1 cellular context compared by ENCODE assay signal in the genomic region with DNA sequence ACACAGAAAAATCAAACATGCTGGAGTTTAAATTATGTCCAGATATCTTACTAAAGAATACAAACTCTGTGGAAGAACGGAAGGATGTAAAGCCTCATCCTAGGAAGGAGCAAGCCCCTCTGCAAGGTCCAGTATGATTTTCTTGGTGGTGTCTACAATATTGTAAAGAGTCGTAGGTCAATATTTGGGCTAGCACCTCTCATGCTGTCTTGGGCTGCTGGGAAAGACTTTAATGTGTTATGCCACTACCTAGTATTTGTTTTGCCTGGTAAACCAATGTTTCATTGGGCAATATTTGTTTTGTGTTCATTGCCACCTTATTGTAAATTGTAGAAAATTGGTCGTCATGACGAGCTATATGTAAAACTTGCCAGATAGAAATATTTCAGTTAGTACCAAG.
TF ChIP-seq lines count a peak whose summit lies in the region.

No MANE protein-coding gene starts in this region.

TF ChIP-seq in liver, 16 proteins besides CTCF, POLR2A, EP300 and RAD21 (continued from another document):
- TF ChIP-seq, protein P1, sequence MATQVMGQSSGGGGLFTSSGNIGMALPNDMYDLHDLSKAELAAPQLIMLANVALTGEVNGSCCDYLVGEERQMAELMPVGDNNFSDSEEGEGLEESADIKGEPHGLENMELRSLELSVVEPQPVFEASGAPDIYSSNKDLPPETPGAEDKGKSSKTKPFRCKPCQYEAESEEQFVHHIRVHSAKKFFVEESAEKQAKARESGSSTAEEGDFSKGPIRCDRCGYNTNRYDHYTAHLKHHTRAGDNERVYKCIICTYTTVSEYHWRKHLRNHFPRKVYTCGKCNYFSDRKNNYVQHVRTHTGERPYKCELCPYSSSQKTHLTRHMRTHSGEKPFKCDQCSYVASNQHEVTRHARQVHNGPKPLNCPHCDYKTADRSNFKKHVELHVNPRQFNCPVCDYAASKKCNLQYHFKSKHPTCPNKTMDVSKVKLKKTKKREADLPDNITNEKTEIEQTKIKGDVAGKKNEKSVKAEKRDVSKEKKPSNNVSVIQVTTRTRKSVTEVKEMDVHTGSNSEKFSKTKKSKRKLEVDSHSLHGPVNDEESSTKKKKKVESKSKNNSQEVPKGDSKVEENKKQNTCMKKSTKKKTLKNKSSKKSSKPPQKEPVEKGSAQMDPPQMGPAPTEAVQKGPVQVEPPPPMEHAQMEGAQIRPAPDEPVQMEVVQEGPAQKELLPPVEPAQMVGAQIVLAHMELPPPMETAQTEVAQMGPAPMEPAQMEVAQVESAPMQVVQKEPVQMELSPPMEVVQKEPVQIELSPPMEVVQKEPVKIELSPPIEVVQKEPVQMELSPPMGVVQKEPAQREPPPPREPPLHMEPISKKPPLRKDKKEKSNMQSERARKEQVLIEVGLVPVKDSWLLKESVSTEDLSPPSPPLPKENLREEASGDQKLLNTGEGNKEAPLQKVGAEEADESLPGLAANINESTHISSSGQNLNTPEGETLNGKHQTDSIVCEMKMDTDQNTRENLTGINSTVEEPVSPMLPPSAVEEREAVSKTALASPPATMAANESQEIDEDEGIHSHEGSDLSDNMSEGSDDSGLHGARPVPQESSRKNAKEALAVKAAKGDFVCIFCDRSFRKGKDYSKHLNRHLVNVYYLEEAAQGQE (IDR thresholded peaks at IDR 0.05): no peak
- peak in 1 of 2 donors; percentile 47 for TF ChIP-seq HNF4A (conservative IDR thresholded peaks at IDR 0.05)
